8 cellular contexts compared by ENCODE assay signal in the genomic region with DNA sequence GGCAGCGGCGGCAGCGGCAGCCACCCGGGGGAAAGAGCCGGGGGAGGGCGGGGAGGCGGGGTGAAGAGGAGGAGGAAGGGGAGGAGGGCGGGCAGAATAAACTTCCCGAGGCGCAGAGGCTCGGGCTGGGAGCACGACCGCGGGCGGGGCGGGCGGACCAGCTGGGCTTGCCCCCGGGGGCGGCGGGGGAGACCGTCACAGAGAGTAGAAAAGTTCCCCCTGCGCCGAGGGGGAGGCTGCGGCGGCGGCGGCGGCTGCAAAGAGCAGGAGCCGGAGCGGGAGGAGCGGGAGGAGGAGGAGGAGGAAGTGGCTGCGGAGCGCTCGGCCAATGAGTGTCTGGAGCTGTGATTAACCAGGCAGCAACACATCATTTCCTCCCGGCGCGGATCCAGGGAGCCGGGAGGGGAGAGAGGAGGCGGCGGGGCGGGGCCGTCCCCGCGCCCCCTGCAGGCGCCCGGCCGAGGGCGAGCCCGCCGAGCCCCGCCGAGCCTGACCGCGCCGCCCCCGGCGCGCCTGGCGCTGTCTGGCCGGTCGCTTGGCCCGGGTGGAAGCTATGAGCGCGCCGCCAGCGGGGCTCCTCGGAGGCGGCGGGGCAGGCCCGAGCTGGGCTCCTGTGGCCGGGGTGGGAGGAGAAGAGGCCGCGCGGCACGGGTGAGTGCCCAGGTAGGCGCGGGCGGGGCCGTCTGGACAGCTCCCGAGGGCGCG. TPM values are rescaled to one million over a fixed set of nuclear protein-coding genes. Genes with fewer than 3 reads are reported as not detected.
DNase-seq lines count a peak whose midpoint lies in the region; ATAC-seq, FAIRE-seq and TF ChIP-seq lines count a peak whose summit lies in the region.

TSS of gene ACVR1 (minus strand) at position 265 of the 705 bp plus-strand sequence. CDS start 76,837 bp downstream, outside the sequence.

- peaks cover 0 to 4% of the 10 kb centered on the region in 2 experiments for H3K36me3 ChIP-seq in keratinocyte (ENCODE audit: control insufficient read depth in 2 of 2, extremely low read depth in 1 of 2, insufficient read depth in 2 of 2, low read length in 2 of 2)

- H3K79me2 ChIP-seq in keratinocyte (ENCODE audit: control insufficient read depth, insufficient read depth, low read length), result peaks cover 29% of the 10 kb centered on the region

- H4K20me1 ChIP-seq in keratinocyte (ENCODE audit: control insufficient read depth, extremely low read depth, insufficient read depth, low read length), result no peaks in the 10 kb centered on the region

- H3K4me2 ChIP-seq in keratinocyte (ENCODE audit: control insufficient read depth, extremely low read depth, insufficient read depth, low read depth, low read length), result peak within 1 kb of the TSS; percentile 99

- peak within 1 kb of the TSS; percentile 88 for H3K27ac ChIP-seq in keratinocyte (ENCODE audit: control insufficient read depth, insufficient read depth, low read length)

- peak; percentile 35 for TF ChIP-seq CTCF in AG09309 (IDR thresholded peaks at IDR 0.05; ENCODE audit: control insufficient read depth, insufficient read depth, low read depth, low read length, missing control alignments)
- peak in 2 of 3 experiments; percentile 23 to 33 for TF ChIP-seq CTCF in keratinocyte (optimal IDR thresholded peaks at IDR 0.05 in 1 of 3, IDR thresholded peaks at IDR 0.05 in 1 of 3, conservative IDR thresholded peaks at IDR 0.05 in 1 of 3; ENCODE audit: extremely low read depth in 1 of 3, insufficient read depth in 2 of 3, low read length in 3 of 3)

- H3K4me1 ChIP-seq in keratinocyte (ENCODE audit: control insufficient read depth, extremely low read depth, insufficient read depth, low read length), result peaks cover 41% of the 10 kb centered on the region

- dilution Hi-C loops in keratinocyte (cut with MboI; ENCODE audit: extremely low pct_ligation_motif_present, low sequenced_read_pairs), result no loop called here

- no peaks in the 10 kb centered on the region for H3K27me3 ChIP-seq in keratinocyte (ENCODE audit: control insufficient read depth, extremely low read depth, insufficient read depth, low read length)

- ATAC-seq in GM18909 (IDR thresholded peaks at IDR 0.05; ENCODE audit: poor library complexity, unreplicated experiment) (peak; percentile 87), HG03280 (IDR thresholded peaks at IDR 0.05; ENCODE audit: unreplicated experiment) (peak; percentile 79)

- no peaks in the 10 kb centered on the region for H3K9me1 ChIP-seq in keratinocyte (ENCODE audit: control insufficient read depth, extremely low read depth, insufficient read depth, low read length)

- peak within 1 kb of the TSS; percentile 81 for H3K9ac ChIP-seq in keratinocyte (ENCODE audit: control insufficient read depth, extremely low read depth, insufficient read depth, low read length)

- DNase-seq in AG09309 (ENCODE audit: low read depth), result peak; percentile 92
- DNase-seq in NCI-H446 treated with DMSO at 0.1 percent for 48 hours (lab: John Stamatoyannopoulos, UW), result peak; percentile 91
- DNase-seq in activated CD4-positive, alpha-beta T cell treated with anti-CD3 and anti-CD28 coated beads for 24 hours (ENCODE audit: low read depth in 2 of 2), result peak; percentile 70 to 72
- DNase-seq in cerebellum (ENCODE audit: low spot score), result peak; percentile 94
- DNase-seq in keratinocyte (ENCODE audit: low read depth, low spot score), result no peak
- DNase-seq in stimulated activated CD4-positive, alpha-beta T cell treated with anti-CD3 and anti-CD28 coated beads, Interleukin-12 subunit alpha, Interleukin-12 subunit beta, amount 100 ng/mL, for 48 hours (ENCODE audit: low read depth in 2 of 3, low spot score in 1 of 3), result peak; percentile 68 to 84 (median 78)

- peak; percentile 48 for FAIRE-seq in keratinocyte (lab: Jason Lieb, UNC)

- H3K4me3 ChIP-seq in AG09309 (ENCODE audit: control insufficient read depth, low read depth, low read length) (peak within 1 kb of the TSS; percentile 94), keratinocyte (ENCODE audit: control insufficient read depth in 2 of 3, extremely low read depth in 1 of 3, insufficient read depth in 2 of 3, low read depth in 1 of 3, low read length in 3 of 3) (peak within 1 kb of the TSS; percentile 79 to 87 (median 82))

- peak within 1 kb of the TSS; percentile 88 for H2AFZ ChIP-seq in keratinocyte (ENCODE audit: control insufficient read depth, low read length)

- H3K9me3 ChIP-seq in keratinocyte (ENCODE audit: control insufficient read depth, low read depth, low read length), result no peaks in the 10 kb centered on the region

RNA-seq across cellular contexts. Expression of gene ACVR1, which starts in this region (rescaled TPM):
- total RNA-seq in cerebellum, result 12.7 TPM
- 25.5 to 37.7 TPM (median 30.8 TPM) in 3 replicates for polyA plus RNA-seq in keratinocyte
- polyA plus RNA-seq in keratinocyte (2011; ENCODE audit: low read depth), result 10.2 TPM
- 17.4 and 27.5 TPM in 2 replicates for polyA plus RNA-seq in keratinocyte (2011; cell fraction: cytosol; rRNA removed)
- polyA plus RNA-seq in keratinocyte (2011; cell fraction: nucleus; rRNA removed), result 68.9 and 70.9 TPM in 2 replicates
- polyA plus RNA-seq in keratinocyte (2012; ENCODE audit: low replicate concordance), result 18.8 and 24.7 TPM in 2 replicates
- 33.4 to 59.2 TPM (median 36.1 TPM) in 3 replicates for polyA minus RNA-seq in keratinocyte
- 13.8 TPM for polyA minus RNA-seq in keratinocyte (2011; cell fraction: cytosol; rRNA and poly(A)+ RNA removed)
- 36.6 and 71.1 TPM in 2 replicates for polyA minus RNA-seq in keratinocyte (2011; cell fraction: nucleus; rRNA and poly(A)+ RNA removed)
